Comparison of ENCODE assay signal across 21 cellular contexts in the genomic region with DNA sequence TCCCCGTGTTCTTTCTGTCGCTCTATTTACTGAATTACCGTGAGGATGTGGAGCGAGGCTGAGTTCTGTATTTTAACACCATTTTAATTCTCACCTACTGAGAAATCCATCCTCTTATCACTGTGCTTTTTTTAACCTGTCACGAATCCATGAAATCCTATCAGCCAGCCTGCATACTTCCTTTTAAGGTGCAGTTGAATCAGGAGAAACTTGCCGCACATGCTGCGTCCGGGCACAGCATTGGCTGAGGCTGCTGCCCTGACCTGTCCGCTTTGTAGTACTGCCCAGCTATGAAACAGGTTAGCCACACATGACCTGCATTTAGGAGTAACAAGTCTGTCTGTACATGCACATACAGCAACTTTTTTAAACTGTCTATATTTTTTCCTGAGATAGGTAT.
DNase-seq lines count a peak whose midpoint lies in the region; ATAC-seq and TF ChIP-seq lines count a peak whose summit lies in the region.
"Had no signal": no experiment of that assay in that cellular context is flagged by ENCODE, and none has a peak within 500 bp of the region (broad histone marks: within the 10 kb centered on the region; RNA-seq: fewer than 3 reads in every experiment).

No MANE protein-coding gene starts in this region.

- intact Hi-C loops in breast epithelium (cut with DNase I; ENCODE audit: low total_unique reads), result no loop called here
- intact Hi-C loops in MCF 10A (cut with micrococcal nuclease), result no loop called here

- H3K4me1 Mint-ChIP-seq in MCF 10A (ENCODE audit: insufficient read depth, unreplicated experiment), result peaks cover 57% of the 10 kb centered on the region
- H3K4me1 Mint-ChIP-seq in progenitor cell of endocrine pancreas (ENCODE audit: low read depth), result peaks cover 15% of the 10 kb centered on the region
- peaks cover 52% of the 10 kb centered on the region for H3K4me1 Mint-ChIP-seq in type B pancreatic cell (ENCODE audit: unreplicated experiment)
- H3K4me1 Mint-ChIP-seq: activated CD8-positive, alpha-beta memory T cell treated with anti-CD3 and anti-CD28 coated beads, Interleukin-2, amount 10 ng/mL, durations not matched to agents 7 days and 5 days; activated naive CD8-positive, alpha-beta T cell treated with anti-CD3 and anti-CD28 coated beads, Interleukin-2, amount 10 ng/mL, durations not matched to agents 7 days and 5 days; B cell had no signal

- TF ChIP-seq CTCF in breast epithelium (IDR thresholded peaks at IDR 0.05), result no peak
- TF ChIP-seq CTCF in MCF 10A (IDR thresholded peaks at IDR 0.05; ENCODE audit: unreplicated experiment), result no peak
- no peak for TF ChIP-seq CTCF in foreskin keratinocyte (conservative IDR thresholded peaks at IDR 0.05)
- TF ChIP-seq CTCF in progenitor cell of endocrine pancreas (IDR thresholded peaks at IDR 0.05; ENCODE audit: unreplicated experiment), result no peak
- TF ChIP-seq CTCF in type B pancreatic cell (conservative IDR thresholded peaks at IDR 0.05), result no peak

- no peak overlapping the region for H3K4me3 ChIP-seq in breast epithelium
- H3K4me3 ChIP-seq: tibial artery had no signal

- no peak overlapping the region for H3K27ac Mint-ChIP-seq in MCF 10A (ENCODE audit: low read depth, unreplicated experiment)
- peak overlapping the region; percentile 31 for H3K27ac Mint-ChIP-seq in progenitor cell of endocrine pancreas
- peak overlapping the region; percentile 68 for H3K27ac Mint-ChIP-seq in type B pancreatic cell
- H3K27ac Mint-ChIP-seq: activated CD8-positive, alpha-beta memory T cell treated with anti-CD3 and anti-CD28 coated beads, Interleukin-2, amount 10 ng/mL, durations not matched to agents 7 days and 5 days; activated naive CD8-positive, alpha-beta T cell treated with anti-CD3 and anti-CD28 coated beads, Interleukin-2, amount 10 ng/mL, durations not matched to agents 7 days and 5 days; B cell; immature natural killer cell; naive thymus-derived CD4-positive, alpha-beta T cell; T-cell had no signal

- H3K27ac ChIP-seq in breast epithelium, result peak overlapping the region; percentile 73 to 79
- H3K27ac ChIP-seq in foreskin keratinocyte, result peak overlapping the region; percentile 67
- H3K27ac ChIP-seq: 22Rv1 had no signal

- CTCF ChIA-PET in MCF 10A (lab: Yijun Ruan, JAX), result no interaction called here

- H3K27me3 Mint-ChIP-seq in MCF 10A (ENCODE audit: insufficient read depth, unreplicated experiment) (no peaks in the 10 kb centered on the region), progenitor cell of endocrine pancreas (peaks cover 3% of the 10 kb centered on the region), type B pancreatic cell (no peaks in the 10 kb centered on the region)

- H3K9me3 ChIP-seq in breast epithelium, result no peaks in the 10 kb centered on the region
- H3K9me3 ChIP-seq: tibial artery had no signal

- H3K4me1 ChIP-seq in breast epithelium (peaks cover 0 to 32% of the 10 kb centered on the region in 2 donors), foreskin keratinocyte (peaks cover 73% of the 10 kb centered on the region)

- no peaks in the 10 kb centered on the region for H3K9me3 Mint-ChIP-seq in MCF 10A (ENCODE audit: unreplicated experiment)
- H3K9me3 Mint-ChIP-seq in progenitor cell of endocrine pancreas (ENCODE audit: low read depth), result no peaks in the 10 kb centered on the region
- no peaks in the 10 kb centered on the region for H3K9me3 Mint-ChIP-seq in type B pancreatic cell
- H3K9me3 Mint-ChIP-seq: activated naive CD8-positive, alpha-beta T cell treated with anti-CD3 and anti-CD28 coated beads, Interleukin-2, amount 10 ng/mL, durations not matched to agents 7 days and 5 days; immature natural killer cell; naive thymus-derived CD4-positive, alpha-beta T cell; T-cell had no signal

- H3K27me3 ChIP-seq in breast epithelium (no peaks in the 10 kb centered on the region), foreskin keratinocyte (no peaks in the 10 kb centered on the region)
- H3K27me3 ChIP-seq: tibial artery had no signal

- POLR2A ChIA-PET in MCF 10A (lab: Yijun Ruan, JAX), result interaction anchor here (1.6 kb wide), 1 partner anchor 27 kb away, joined by 3 read pairs; no protein-coding TSS in a partner anchor

- no peak for TF ChIP-seq POLR2A in breast epithelium (IDR thresholded peaks at IDR 0.05)

- DNase-seq in breast epithelium (ENCODE audit: low spot score in 2 of 2) (no peak), MCF 10A (ENCODE audit: unreplicated experiment) (no peak), foreskin keratinocyte (peak in 1 of 2 donors; percentile 53), progenitor cell of endocrine pancreas (ENCODE audit: low spot score, unreplicated experiment) (no peak), type B pancreatic cell (ENCODE audit: extremely low spot score, unreplicated experiment) (no peak), pons (ENCODE audit: low spot score) (no peak), NCI-H1092 (lab: John Stamatoyannopoulos, UW) (no peak)
- DNase-seq: activated CD4-positive, alpha-beta T cell treated with anti-CD3 and anti-CD28 coated beads for 48 hours; activated CD8-positive, alpha-beta memory T cell treated with anti-CD3 and anti-CD28 coated beads, Interleukin-2, amount 10 ng/mL, durations not matched to agents 7 days and 5 days; activated naive CD8-positive, alpha-beta T cell treated with anti-CD3 and anti-CD28 coated beads, Interleukin-2, amount 10 ng/mL, durations not matched to agents 7 days and 5 days; Calu3; immature natural killer cell; naive thymus-derived CD4-positive, alpha-beta T cell; NCI-H1105 treated with DMSO at 0.1 percent for 48 hours; NCI-H524; stimulated activated CD4-positive, alpha-beta T cell treated with anti-CD3 and anti-CD28 coated beads, Interleukin-12 subunit alpha, Interleukin-12 subunit beta, amount 100 ng/mL, for 4 hours; T-cell had no signal

- peak; percentile 5 for ATAC-seq in foreskin keratinocyte
- no peak for ATAC-seq in GM19452 (IDR thresholded peaks at IDR 0.05; ENCODE audit: unreplicated experiment)
- ATAC-seq: activated CD8-positive, alpha-beta memory T cell treated with anti-CD3 and anti-CD28 coated beads, Interleukin-2, amount 10 ng/mL, durations not matched to agents 7 days and 5 days; naive thymus-derived CD4-positive, alpha-beta T cell; T-cell had no signal

- H3K36me3 Mint-ChIP-seq in MCF 10A (ENCODE audit: insufficient read depth, unreplicated experiment), result peaks cover 66% of the 10 kb centered on the region
- peaks cover 3% of the 10 kb centered on the region for H3K36me3 Mint-ChIP-seq in progenitor cell of endocrine pancreas (ENCODE audit: insufficient read depth)
- H3K36me3 Mint-ChIP-seq in type B pancreatic cell, result peaks cover 4% of the 10 kb centered on the region
- H3K36me3 Mint-ChIP-seq: activated CD8-positive, alpha-beta memory T cell treated with anti-CD3 and anti-CD28 coated beads, Interleukin-2, amount 10 ng/mL, durations not matched to agents 7 days and 5 days; activated naive CD8-positive, alpha-beta T cell treated with anti-CD3 and anti-CD28 coated beads, Interleukin-2, amount 10 ng/mL, durations not matched to agents 7 days and 5 days; immature natural killer cell; naive thymus-derived CD4-positive, alpha-beta T cell; T-cell had no signal

- no TSS peak for BruUV-seq in MCF 10A (replicated peaks; lab: Mats Ljungman, UMichigan)

- no peak overlapping the region for H3K4me3 Mint-ChIP-seq in MCF 10A (ENCODE audit: unreplicated experiment)
- no peak overlapping the region for H3K4me3 Mint-ChIP-seq in progenitor cell of endocrine pancreas (ENCODE audit: low read depth)
- H3K4me3 Mint-ChIP-seq in type B pancreatic cell, result peak overlapping the region; percentile 62
- H3K4me3 Mint-ChIP-seq: activated CD8-positive, alpha-beta memory T cell treated with anti-CD3 and anti-CD28 coated beads, Interleukin-2, amount 10 ng/mL, durations not matched to agents 7 days and 5 days; activated naive CD8-positive, alpha-beta T cell treated with anti-CD3 and anti-CD28 coated beads, Interleukin-2, amount 10 ng/mL, durations not matched to agents 7 days and 5 days; B cell; immature natural killer cell; naive thymus-derived CD4-positive, alpha-beta T cell; T-cell had no signal

- H3K36me3 ChIP-seq in breast epithelium, result no peaks in the 10 kb centered on the region
- H3K36me3 ChIP-seq: tibial artery had no signal
